31 cellular contexts compared by ENCODE assay signal in genomic region chr3:123299581-123299980, GRCh38.
"Had no signal": no experiment of that assay in that cellular context is flagged by ENCODE, and none has a peak within 500 bp of the region (broad histone marks: within the 10 kb centered on the region; RNA-seq: fewer than 3 reads in every experiment).

No MANE protein-coding gene starts in this region.

- H3K4me1 ChIP-seq: ascending aorta, prostate gland, transverse colon, uterus had no signal

- H3K27me3 Mint-ChIP-seq: activated CD4-positive, alpha-beta memory T cell treated with anti-CD3 and anti-CD28 coated beads for 36 hours; activated naive CD8-positive, alpha-beta T cell treated with anti-CD3 and anti-CD28 coated beads, Interleukin-2, amount 10 ng/mL, durations not matched to agents 7 days and 5 days; activated T-cell treated with anti-CD3 and anti-CD28 coated beads, Interleukin-2, amount 50 U/mL, for 24 hours; brain had no signal

- H3K4me3 ChIP-seq: ascending aorta, cardiac muscle cell, coronary artery, dorsolateral prefrontal cortex, ovary, prostate gland, smooth muscle cell, transverse colon, uterus had no signal

- H3K4me2 ChIP-seq: smooth muscle cell had no signal

- FAIRE-seq: frontal cortex had no signal

- H3K36me3 Mint-ChIP-seq: activated CD4-positive, alpha-beta memory T cell treated with anti-CD3 and anti-CD28 coated beads for 36 hours; activated naive CD4-positive, alpha-beta T cell treated with anti-CD3 and anti-CD28 coated beads, Interleukin-2, amount 10 ng/mL, durations not matched to agents 7 days and 5 days; activated naive CD8-positive, alpha-beta T cell treated with anti-CD3 and anti-CD28 coated beads, Interleukin-2, amount 10 ng/mL, durations not matched to agents 7 days and 5 days; naive thymus-derived CD8-positive, alpha-beta T cell; stimulated activated naive B cell treated with anti-CD40 and anti-IgM and Interleukin-4, amounts not matched to agents 10 μg/mL and 1 μg/mL and 100 μg/mL, for 72 hours had no signal

- ATAC-seq: left cardiac atrium; naive thymus-derived CD8-positive, alpha-beta T cell; sciatic nerve; stimulated activated naive B cell treated with anti-CD40 and anti-IgM and Interleukin-4, amounts not matched to agents 10 μg/mL and 1 μg/mL and 100 μg/mL, for 72 hours had no signal

- H3K36me3 ChIP-seq: neutrophil, ovary, prostate gland, transverse colon, uterus had no signal

- H3K9me3 ChIP-seq: ascending aorta, neutrophil, ovary, prostate gland, transverse colon, uterus had no signal

- H3K27ac ChIP-seq: ascending aorta, cardiac muscle cell, coronary artery, dorsolateral prefrontal cortex, neutrophil, ovary, prostate gland, transverse colon, uterus, VCaP had no signal

- H3K4me3 Mint-ChIP-seq: activated CD4-positive, alpha-beta memory T cell treated with anti-CD3 and anti-CD28 coated beads for 36 hours; activated naive CD4-positive, alpha-beta T cell treated with anti-CD3 and anti-CD28 coated beads, Interleukin-2, amount 10 ng/mL, durations not matched to agents 7 days and 5 days; activated naive CD8-positive, alpha-beta T cell treated with anti-CD3 and anti-CD28 coated beads, Interleukin-2, amount 10 ng/mL, durations not matched to agents 7 days and 5 days; activated T-cell treated with anti-CD3 and anti-CD28 coated beads, Interleukin-2, amount 50 U/mL, for 24 hours; brain; memory B cell; naive thymus-derived CD8-positive, alpha-beta T cell; stimulated activated naive B cell treated with anti-CD40 and anti-IgM and Interleukin-4, amounts not matched to agents 10 μg/mL and 1 μg/mL and 100 μg/mL, for 72 hours had no signal

- H3K4me1 Mint-ChIP-seq: activated naive CD4-positive, alpha-beta T cell treated with anti-CD3 and anti-CD28 coated beads, Interleukin-2, amount 10 ng/mL, durations not matched to agents 7 days and 5 days; activated naive CD8-positive, alpha-beta T cell treated with anti-CD3 and anti-CD28 coated beads, Interleukin-2, amount 10 ng/mL, durations not matched to agents 7 days and 5 days; brain; memory B cell had no signal

- H3K27me3 ChIP-seq: ascending aorta, cardiac muscle cell, dorsolateral prefrontal cortex, neutrophil, ovary, transverse colon, uterus had no signal

- H3K9me3 Mint-ChIP-seq: activated CD4-positive, alpha-beta memory T cell treated with anti-CD3 and anti-CD28 coated beads for 36 hours; activated naive CD4-positive, alpha-beta T cell treated with anti-CD3 and anti-CD28 coated beads, Interleukin-2, amount 10 ng/mL, durations not matched to agents 7 days and 5 days; activated naive CD8-positive, alpha-beta T cell treated with anti-CD3 and anti-CD28 coated beads, Interleukin-2, amount 10 ng/mL, durations not matched to agents 7 days and 5 days; activated T-cell treated with anti-CD3 and anti-CD28 coated beads, Interleukin-2, amount 50 U/mL, for 24 hours; brain; memory B cell; naive thymus-derived CD8-positive, alpha-beta T cell; stimulated activated naive B cell treated with anti-CD40 and anti-IgM and Interleukin-4, amounts not matched to agents 10 μg/mL and 1 μg/mL and 100 μg/mL, for 72 hours had no signal

- H3K27ac Mint-ChIP-seq: activated CD4-positive, alpha-beta memory T cell treated with anti-CD3 and anti-CD28 coated beads for 36 hours; activated naive CD4-positive, alpha-beta T cell treated with anti-CD3 and anti-CD28 coated beads, Interleukin-2, amount 10 ng/mL, durations not matched to agents 7 days and 5 days; activated naive CD8-positive, alpha-beta T cell treated with anti-CD3 and anti-CD28 coated beads, Interleukin-2, amount 10 ng/mL, durations not matched to agents 7 days and 5 days; activated T-cell treated with anti-CD3 and anti-CD28 coated beads, Interleukin-2, amount 50 U/mL, for 24 hours; brain; memory B cell; stimulated activated naive B cell treated with anti-CD40 and anti-IgM and Interleukin-4, amounts not matched to agents 10 μg/mL and 1 μg/mL and 100 μg/mL, for 72 hours had no signal

- DNase-seq: activated CD4-positive, alpha-beta memory T cell treated with anti-CD3 and anti-CD28 coated beads for 36 hours; activated CD4-positive, alpha-beta T cell treated with anti-CD3 and anti-CD28 coated beads for 4 hours; activated CD8-positive, alpha-beta memory T cell treated with anti-CD3 and anti-CD28 coated beads, Interleukin-2, amount 50 U/mL, for 48 hours; activated gamma-delta T cell; activated naive CD4-positive, alpha-beta T cell treated with anti-CD3 and anti-CD28 coated beads, Interleukin-2, amount 10 ng/mL, durations not matched to agents 7 days and 5 days; activated naive CD8-positive, alpha-beta T cell treated with anti-CD3 and anti-CD28 coated beads, Interleukin-2, amount 10 ng/mL, durations not matched to agents 7 days and 5 days; activated T-cell treated with anti-CD3 and anti-CD28 coated beads, Interleukin-2, amount 50 U/mL, for 24 hours; effector memory CD4-positive, alpha-beta T cell; glutamatergic neuron; islet precursor cell; left cardiac atrium; naive thymus-derived CD8-positive, alpha-beta T cell; ovary; retina; stimulated activated CD4-positive, alpha-beta T cell treated with anti-CD3 and anti-CD28 coated beads, Interleukin-15, amount 100 ng/mL, for 24 hours; stimulated activated CD4-positive, alpha-beta T cell treated with anti-CD3 and anti-CD28 coated beads, Interleukin-2, amount 100 ng/mL, for 24 hours; stimulated activated naive B cell treated with anti-CD40 and anti-IgM and Interleukin-4, amounts not matched to agents 10 μg/mL and 1 μg/mL and 100 μg/mL, for 72 hours; transverse colon; uterus had no signal
